ENCODE assay signal across 8 cellular contexts in the genomic region with DNA sequence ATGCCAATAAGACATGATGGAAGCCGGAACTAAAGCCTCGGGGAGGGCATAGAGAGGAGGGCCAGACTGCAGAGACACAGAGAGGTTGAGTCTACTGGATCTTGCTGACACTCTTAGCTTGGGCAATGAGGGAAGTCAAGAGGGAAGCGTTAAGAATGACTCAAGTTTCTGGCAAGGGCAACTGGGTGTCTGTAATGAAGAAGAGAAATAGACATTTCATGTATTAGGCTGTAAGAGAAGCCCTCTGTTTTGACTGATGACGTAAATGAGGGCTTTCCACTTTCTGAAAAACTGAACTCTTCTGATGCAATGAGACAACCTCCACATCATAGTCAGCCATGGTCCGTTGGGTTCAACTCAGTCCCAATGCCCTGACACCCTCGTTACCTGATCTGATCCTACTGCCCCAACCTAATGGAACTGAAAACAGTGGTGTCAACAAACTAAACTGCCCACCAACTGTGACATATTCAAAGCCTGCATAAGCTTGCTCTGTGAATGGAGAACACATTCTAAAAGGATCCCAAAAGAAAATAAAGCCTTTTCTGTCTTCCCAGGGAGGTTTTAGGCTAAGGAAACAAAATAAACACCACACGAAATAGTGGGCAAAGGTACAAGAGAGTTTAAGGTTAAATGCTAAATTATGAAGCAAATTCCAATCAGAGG. TPM values are rescaled to one million over a fixed set of nuclear protein-coding genes. Genes with fewer than 3 reads are reported as not detected.
DNase-seq lines count a peak whose midpoint lies in the region; ATAC-seq and TF ChIP-seq lines count a peak whose summit lies in the region.

No MANE protein-coding gene starts in this region.

- no peak overlapping the region for H3K27ac Mint-ChIP-seq in activated T-helper 2 cell treated with anti-CD3 and anti-CD28 coated beads, Interferon-gamma antibody, Interleukin-2, Interleukin-4, amounts not matched to agents 10 μg/mL and 5 μg/mL and 100 μg/mL, durations not matched to agents 14 hours and 24 hours and 36 hours

- H2BK120ac ChIP-seq in IMR-90 (ENCODE audit: low read depth, low read length) = no peak overlapping the region; the same call in none of the 2 replicates

- H4K91ac ChIP-seq in IMR-90 (ENCODE audit: insufficient read depth, low read depth, low read length) = peak overlapping the region; percentile 79

- peak overlapping the region; percentile 77; the same call in 1 of the 3 replicates for H2BK15ac ChIP-seq in IMR-90 (ENCODE audit: low read depth, low read length)

- H2BK5ac ChIP-seq in IMR-90 (ENCODE audit: low read depth, low read length, poor library complexity, severe bottlenecking) = peak overlapping the region; percentile 71

- H3K9me1 ChIP-seq in IMR-90 (ENCODE audit: insufficient read depth, low read length) = peaks cover 5% of the 10 kb centered on the region

- POLR2A ChIA-PET in IMR-90 (lab: Charles Lee; ENCODE audit: unreplicated experiment) = no interaction called here

- H3K4me1 ChIP-seq in IMR-90 (ENCODE audit: control insufficient read depth, insufficient read depth, low read length) (peaks cover 10% of the 10 kb centered on the region), thoracic aorta (ENCODE audit: control insufficient read depth in 1 of 2, low read depth in 2 of 2) (peaks cover 17 to 41% of the 10 kb centered on the region in 2 donors)

- BruUV-seq in IMR-90 (replicated peaks; lab: Mats Ljungman, UMichigan) = no TSS peak

- intact Hi-C loops in IMR-90 (cut with micrococcal nuclease) = no loop called here
- intact Hi-C loops in activated T-helper 2 cell treated with anti-CD3 and anti-CD28 coated beads, Interferon-gamma antibody, Interleukin-2, Interleukin-4, amounts not matched to agents 10 μg/mL and 5 μg/mL and 100 μg/mL, durations not matched to agents 14 hours and 24 hours and 36 hours (cut with micrococcal nuclease) = no loop called here

- ATAC-seq in IMR-90 (ENCODE audit: low read depth) (no peak), thoracic aorta (ENCODE audit: insufficient number of reproducible peaks, low FRiP score, low read depth) (no peak), GM18907 (IDR thresholded peaks at IDR 0.05; ENCODE audit: unreplicated experiment) (no peak), GM18502 (IDR thresholded peaks at IDR 0.05; ENCODE audit: poor library complexity, unreplicated experiment) (no peak), HG02678 (IDR thresholded peaks at IDR 0.05; ENCODE audit: unreplicated experiment) (no peak)

- H3K4me3 ChIP-seq in IMR-90 (ENCODE audit: insufficient read depth, low read depth, low read length) (no peak overlapping the region), thoracic aorta (peak overlapping the region; percentile 53)

- DNase-seq in IMR-90 (peak; percentile 49), astrocyte of the hippocampus (ENCODE audit: low read depth, low spot score) (peak; percentile 20), kidney tubule cell (ENCODE audit: low spot score) (peak; percentile 77), thoracic aorta (ENCODE audit: low spot score) (peak; percentile 16)
- DNase-seq in activated T-helper 2 cell treated with anti-CD3 and anti-CD28 coated beads, Interferon-gamma antibody, Interleukin-2, Interleukin-4, amounts not matched to agents 10 μg/mL and 5 μg/mL and 100 μg/mL, durations not matched to agents 14 hours and 24 hours and 36 hours (ENCODE audit: low spot score) = no peak

- CTCF ChIA-PET in IMR-90 (lab: Yijun Ruan, JAX) = no interaction called here

- TF ChIP-seq CTCF in IMR-90 (conservative IDR thresholded peaks at IDR 0.05; ENCODE audit: low read depth, low read length) = no peak
- TF ChIP-seq CTCF in thoracic aorta (IDR thresholded peaks at IDR 0.05) = no peak

- TF ChIP-seq POLR2A in IMR-90 (IDR thresholded peaks at IDR 0.05; ENCODE audit: low read depth, low read length) = no peak

- H3K14ac ChIP-seq in IMR-90 (replicated peaks; ENCODE audit: low read depth, low read length) = peak overlapping the region; percentile 97

- peak overlapping the region; percentile 21; the same call in 1 of the 2 replicates for H4K5ac ChIP-seq in IMR-90 (ENCODE audit: low read depth, low read length)

- H3K4me1 Mint-ChIP-seq in activated T-helper 2 cell treated with anti-CD3 and anti-CD28 coated beads, Interferon-gamma antibody, Interleukin-2, Interleukin-4, amounts not matched to agents 10 μg/mL and 5 μg/mL and 100 μg/mL, durations not matched to agents 14 hours and 24 hours and 36 hours (ENCODE audit: low read depth) = no peaks in the 10 kb centered on the region

- H4K8ac ChIP-seq in IMR-90 (ENCODE audit: low read depth in 2 of 2, low read length in 2 of 2) = peak overlapping the region in 1 of 2 experiments; percentile 11; a peak in 3 of 4 replicates

- no peak overlapping the region; the same call in 1 of the 2 replicates for H3K9ac ChIP-seq in IMR-90 (ENCODE audit: low read depth, low read length)

- no peaks in the 10 kb centered on the region for H3K79me1 ChIP-seq in IMR-90 (ENCODE audit: low read depth in 1 of 2, low read length in 2 of 2)

- no peak for TF ChIP-seq RAD21 in IMR-90 (IDR thresholded peaks at IDR 0.05; ENCODE audit: low read length)

- peaks cover under 1% of the 10 kb centered on the region; the same call in 1 of the 2 replicates for H3K27me3 ChIP-seq in IMR-90 (ENCODE audit: control insufficient read depth, insufficient read depth, low read length)
- H3K27me3 ChIP-seq in thoracic aorta (replicated peaks; ENCODE audit: insufficient read depth) = no peaks in the 10 kb centered on the region

- no peak overlapping the region for H2AFZ ChIP-seq in IMR-90 (replicated peaks; ENCODE audit: low read length, poor library complexity)

- H2AK5ac ChIP-seq in IMR-90 (ENCODE audit: low read depth, low read length) = peak overlapping the region; percentile 74; the same call in 1 of the 2 replicates

- H2AK9ac ChIP-seq in IMR-90 (replicated peaks; ENCODE audit: low read depth, low read length, poor library complexity) = no peak overlapping the region

- H3K23ac ChIP-seq in IMR-90 (ENCODE audit: low read depth, low read length) = peak overlapping the region; percentile 76; the same call in 1 of the 2 replicates

- H3K56ac ChIP-seq in IMR-90 (ENCODE audit: extremely low read depth, insufficient read depth, low read length) = no peak overlapping the region

- no peak overlapping the region for H3K4me3 Mint-ChIP-seq in activated T-helper 2 cell treated with anti-CD3 and anti-CD28 coated beads, Interferon-gamma antibody, Interleukin-2, Interleukin-4, amounts not matched to agents 10 μg/mL and 5 μg/mL and 100 μg/mL, durations not matched to agents 14 hours and 24 hours and 36 hours (ENCODE audit: low read depth)

- peak overlapping the region; percentile 39; the same call in 1 of the 2 replicates for H2BK20ac ChIP-seq in IMR-90 (ENCODE audit: low read depth, low read length)

- peak overlapping the region; percentile 90 for H3K4ac ChIP-seq in IMR-90 (ENCODE audit: low read depth, low read length)

- peaks cover 6% of the 10 kb centered on the region for H3K36me3 Mint-ChIP-seq in activated T-helper 2 cell treated with anti-CD3 and anti-CD28 coated beads, Interferon-gamma antibody, Interleukin-2, Interleukin-4, amounts not matched to agents 10 μg/mL and 5 μg/mL and 100 μg/mL, durations not matched to agents 14 hours and 24 hours and 36 hours (ENCODE audit: low read depth)

- H3K9me3 ChIP-seq in IMR-90 (ENCODE audit: control insufficient read depth, insufficient read depth, low read length) (0 out of 2 replicates have a peak, but pooled peaks cover 2% of the 10 kb centered on the region), thoracic aorta (peaks cover 3% of the 10 kb centered on the region)

- H3K36me3 ChIP-seq in IMR-90 (ENCODE audit: control insufficient read depth, insufficient read depth, low read length) = no peaks in the 10 kb centered on the region
- no peaks in the 10 kb centered on the region for H3K36me3 ChIP-seq in thoracic aorta

- peaks cover 3% of the 10 kb centered on the region for H3K27me3 Mint-ChIP-seq in activated T-helper 2 cell treated with anti-CD3 and anti-CD28 coated beads, Interferon-gamma antibody, Interleukin-2, Interleukin-4, amounts not matched to agents 10 μg/mL and 5 μg/mL and 100 μg/mL, durations not matched to agents 14 hours and 24 hours and 36 hours (ENCODE audit: low read depth)

- WGBS in IMR-90 (ENCODE audit: extremely low coverage in 2 of 2, insufficient read length in 1 of 2), 2 experiments = 100% methylated on average over 1 of the region's 7 CpGs; no CpG with 5 or more reads in 1 of the 2 experiments

- peaks cover 21% of the 10 kb centered on the region for H3K9me3 Mint-ChIP-seq in activated T-helper 2 cell treated with anti-CD3 and anti-CD28 coated beads, Interferon-gamma antibody, Interleukin-2, Interleukin-4, amounts not matched to agents 10 μg/mL and 5 μg/mL and 100 μg/mL, durations not matched to agents 14 hours and 24 hours and 36 hours

- no peaks in the 10 kb centered on the region for H4K20me1 ChIP-seq in IMR-90 (ENCODE audit: insufficient read depth, low read length)

- peak overlapping the region; percentile 88 for H3K4me2 ChIP-seq in IMR-90 (ENCODE audit: low read depth, low read length)

- in situ Hi-C loops in IMR-90 (cut with MboI; ENCODE audit: low sequenced_read_pairs) = no loop called here

- H3K27ac ChIP-seq in IMR-90 (ENCODE audit: insufficient read depth, low read length) = peak overlapping the region; percentile 90
- H3K27ac ChIP-seq in thoracic aorta = peak overlapping the region; percentile 89 to 90

- peak overlapping the region; percentile 94 for H3K18ac ChIP-seq in IMR-90 (ENCODE audit: low read depth, low read length)

- dilution Hi-C loops in IMR-90 (cut with HindIII; ENCODE audit: low sequenced_read_pairs, unreplicated experiment) = no loop called here

TF ChIP-seq in IMR-90, 13 proteins besides CTCF, POLR2A, EP300 and RAD21 (continues in another document):
- 0 out of 2 replicates have a peak, but pooled peaks have one; percentile 17 for TF ChIP-seq CEBPB (IDR thresholded peaks at IDR 0.05; ENCODE audit: low read depth, low read length)
- no peak for TF ChIP-seq NFE2L2 (IDR thresholded peaks at IDR 0.05; ENCODE audit: low read depth, low read length)
- TF ChIP-seq MAFK (IDR thresholded peaks at IDR 0.05; ENCODE audit: low read depth, low read length) = no peak
- TF ChIP-seq CHD1 (IDR thresholded peaks at IDR 0.05; ENCODE audit: low read depth, low read length) = no peak

RNA-seq across cellular contexts. Expression of a gene that starts 45.8 kb away (rescaled TPM):
- total RNA-seq in IMR-90 (2012; rRNA removed) (6.5 and 18.3 TPM in 2 replicates), thoracic aorta (100 to 1,000 TPM; 217 to 297 TPM)
- 7.6 and 8.1 TPM in 2 replicates for polyA plus RNA-seq in IMR-90 (2012; rRNA removed)
- 4.4 and 6.0 TPM in 2 replicates for polyA plus RNA-seq in IMR-90 (2012; cell fraction: cytosol; rRNA removed)
- 4.8 and 12.4 TPM in 2 replicates for polyA plus RNA-seq in IMR-90 (2012; cell fraction: nucleus; rRNA removed; ENCODE audit: low replicate concordance)
- total RNA-seq in activated T-helper 2 cell treated with anti-CD3 and anti-CD28 coated beads, Interferon-gamma antibody, Interleukin-2, Interleukin-4, amounts not matched to agents 10 μg/mL and 5 μg/mL and 100 μg/mL, durations not matched to agents 14 hours and 24 hours and 36 hours = 60.7 and 66.0 TPM in 2 replicates
